16 cellular contexts compared by ENCODE assay signal in genomic region chr18:46276736-46277135, GRCh38.
DNase-seq lines count a peak whose midpoint lies in the region; ATAC-seq and TF ChIP-seq lines count a peak whose summit lies in the region.
"Had no signal": no experiment of that assay in that cellular context is flagged by ENCODE, and none has a peak within 500 bp of the region (broad histone marks: within the 10 kb centered on the region; RNA-seq: fewer than 3 reads in every experiment).

No MANE protein-coding gene starts in this region.

- H3K36me3 ChIP-seq in CD8-positive, alpha-beta T cell (ENCODE audit: insufficient read depth, low read length), result no peaks in the 10 kb centered on the region
- H3K36me3 ChIP-seq: BLaER1 treated with 17β-estradiol and CSF1 and Interleukin-3, amounts not matched to agents 10 nM and 100 nM had no signal

- DNase-seq in CD8-positive, alpha-beta T cell, result no peak
- DNase-seq in M059J (ENCODE audit: low read depth) (peak; percentile 86), sciatic nerve (ENCODE audit: low spot score) (no peak), DMS153 (lab: John Stamatoyannopoulos, UW) (no peak)
- no peak for DNase-seq in effector memory CD8-positive, alpha-beta T cell
- no peak for DNase-seq in stimulated activated effector memory CD8-positive, alpha-beta T cell treated with anti-CD3 and anti-CD28 coated beads, Interleukin-12 subunit alpha, Interleukin-12 subunit beta, amount 100 ng/mL, for 72 hours (ENCODE audit: low spot score in 2 of 2)
- DNase-seq: CD8-positive, alpha-beta memory T cell; COR-L47; DMS 273 treated with DMSO at 0.1 percent for 48 hours; DMS79 treated with DMSO at 0.1 percent for 48 hours; GOT3; H9; IMR-90 had no signal

- TF ChIP-seq CTCF in CD8-positive, alpha-beta T cell (IDR thresholded peaks at IDR 0.05), result no peak

- CTCF ChIA-PET in CD8-positive, alpha-beta T cell (lab: Charles Lee), result interaction anchor here (1.7 kb wide), 1 partner anchor 104 kb away, joined by 8 read pairs; a partner anchor contains a TSS

- ATAC-seq in CD8-positive, alpha-beta T cell, result no peak
- ATAC-seq in effector memory CD8-positive, alpha-beta T cell (replicated peaks), result no peak
- no peak for ATAC-seq in stimulated activated effector memory CD8-positive, alpha-beta T cell treated with anti-CD3 and anti-CD28 coated beads, Interleukin-12 subunit alpha, Interleukin-12 subunit beta, amount 100 ng/mL, for 72 hours
- ATAC-seq in sciatic nerve, result no peak
- ATAC-seq: GM12878 had no signal

- H3K4me1 Mint-ChIP-seq in CD8-positive, alpha-beta T cell (ENCODE audit: low read depth), result peaks cover 15% of the 10 kb centered on the region
- H3K4me1 Mint-ChIP-seq in effector memory CD8-positive, alpha-beta T cell (ENCODE audit: low read depth in 2 of 2), result peaks cover 3 to 16% of the 10 kb centered on the region in 2 donors
- H3K4me1 Mint-ChIP-seq in stimulated activated effector memory CD8-positive, alpha-beta T cell treated with anti-CD3 and anti-CD28 coated beads, Interleukin-12 subunit alpha, Interleukin-12 subunit beta, amount 100 ng/mL, for 72 hours, result peaks cover 24% of the 10 kb centered on the region

- H3K27ac ChIP-seq in CD8-positive, alpha-beta T cell (ENCODE audit: low read depth, low read length), result no peak overlapping the region
- H3K27ac ChIP-seq: BLaER1 treated with 17β-estradiol and CSF1 and Interleukin-3, amounts not matched to agents 10 nM and 100 nM had no signal

- H3K27ac Mint-ChIP-seq in CD8-positive, alpha-beta T cell, result peak overlapping the region; percentile 4
- H3K27ac Mint-ChIP-seq in effector memory CD8-positive, alpha-beta T cell, result peak overlapping the region; percentile 2 to 52
- H3K27ac Mint-ChIP-seq in stimulated activated effector memory CD8-positive, alpha-beta T cell treated with anti-CD3 and anti-CD28 coated beads, Interleukin-12 subunit alpha, Interleukin-12 subunit beta, amount 100 ng/mL, for 72 hours, result peak overlapping the region; percentile 23
- H3K27ac Mint-ChIP-seq: B cell; CD8-positive, alpha-beta memory T cell; H9 had no signal

- no peak overlapping the region for H3K4me3 Mint-ChIP-seq in CD8-positive, alpha-beta T cell
- no peak overlapping the region for H3K4me3 Mint-ChIP-seq in effector memory CD8-positive, alpha-beta T cell
- H3K4me3 Mint-ChIP-seq in stimulated activated effector memory CD8-positive, alpha-beta T cell treated with anti-CD3 and anti-CD28 coated beads, Interleukin-12 subunit alpha, Interleukin-12 subunit beta, amount 100 ng/mL, for 72 hours, result no peak overlapping the region
- H3K4me3 Mint-ChIP-seq: B cell; CD8-positive, alpha-beta memory T cell; H9 had no signal

- H3K27me3 ChIP-seq in CD8-positive, alpha-beta T cell (ENCODE audit: insufficient read depth, low read length), result no peaks in the 10 kb centered on the region
- H3K27me3 ChIP-seq: BLaER1 treated with 17β-estradiol and CSF1 and Interleukin-3, amounts not matched to agents 10 nM and 100 nM had no signal

- H3K4me3 ChIP-seq in CD8-positive, alpha-beta T cell (ENCODE audit: low read depth, low read length), result no peak overlapping the region
- H3K4me3 ChIP-seq: BLaER1 treated with 17β-estradiol and CSF1 and Interleukin-3, amounts not matched to agents 10 nM and 100 nM; GM12878 had no signal

- peaks cover 10% of the 10 kb centered on the region for H3K36me3 Mint-ChIP-seq in CD8-positive, alpha-beta T cell
- H3K36me3 Mint-ChIP-seq in effector memory CD8-positive, alpha-beta T cell (ENCODE audit: insufficient read depth), result no peaks in the 10 kb centered on the region
- H3K36me3 Mint-ChIP-seq in stimulated activated effector memory CD8-positive, alpha-beta T cell treated with anti-CD3 and anti-CD28 coated beads, Interleukin-12 subunit alpha, Interleukin-12 subunit beta, amount 100 ng/mL, for 72 hours, result no peaks in the 10 kb centered on the region

- no peaks in the 10 kb centered on the region for H3K27me3 Mint-ChIP-seq in CD8-positive, alpha-beta T cell (ENCODE audit: low read depth)
- H3K27me3 Mint-ChIP-seq in effector memory CD8-positive, alpha-beta T cell, result no peaks in the 10 kb centered on the region
- H3K27me3 Mint-ChIP-seq: B cell; CD8-positive, alpha-beta memory T cell had no signal

- intact Hi-C loops in CD8-positive, alpha-beta T cell (cut with DNase I, micrococcal nuclease), result no loop called here
- intact Hi-C loops in sciatic nerve (cut with DNase I), result no loop called here

- H3K9me3 ChIP-seq in CD8-positive, alpha-beta T cell (ENCODE audit: low read length), result no peaks in the 10 kb centered on the region
- H3K9me3 ChIP-seq: BLaER1 treated with 17β-estradiol and CSF1 and Interleukin-3, amounts not matched to agents 10 nM and 100 nM had no signal

- H3K9me3 Mint-ChIP-seq in CD8-positive, alpha-beta T cell, result no peaks in the 10 kb centered on the region
- H3K9me3 Mint-ChIP-seq in effector memory CD8-positive, alpha-beta T cell, result no peaks in the 10 kb centered on the region
- H3K9me3 Mint-ChIP-seq in stimulated activated effector memory CD8-positive, alpha-beta T cell treated with anti-CD3 and anti-CD28 coated beads, Interleukin-12 subunit alpha, Interleukin-12 subunit beta, amount 100 ng/mL, for 72 hours, result no peaks in the 10 kb centered on the region
- H3K9me3 Mint-ChIP-seq: CD8-positive, alpha-beta memory T cell; H9 had no signal

- H3K4me1 ChIP-seq in CD8-positive, alpha-beta T cell (ENCODE audit: insufficient read depth, low read length), result no peaks in the 10 kb centered on the region

- POLR2A ChIA-PET in CD8-positive, alpha-beta T cell (lab: Charles Lee), result no interaction called here
